1 cellular context compared by ENCODE assay signal in the genomic region with DNA sequence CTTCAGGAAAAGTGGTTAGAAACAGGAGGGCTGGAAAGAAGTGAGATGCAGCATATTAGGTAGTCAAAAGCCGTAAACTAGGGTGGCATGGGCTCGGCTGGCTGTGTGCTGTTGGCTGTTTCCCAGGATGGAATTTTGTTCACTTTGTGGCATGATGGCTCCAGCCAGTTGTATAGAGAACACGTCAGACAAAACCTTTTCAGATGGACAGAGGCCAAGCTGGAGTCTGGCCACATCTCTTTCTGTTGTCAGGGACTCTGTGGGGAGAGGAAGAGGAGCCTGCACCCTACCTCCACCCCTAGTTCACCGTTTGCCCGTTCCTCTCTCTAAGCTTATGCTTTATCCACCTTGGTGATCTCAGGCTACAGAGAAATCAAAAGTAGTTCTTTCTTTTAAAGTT.
A peak's percentile ranks its signal among the peaks of the same experiment; 100 is the strongest.
TF ChIP-seq lines count a peak whose summit lies in the region.

No MANE protein-coding gene starts in this region.

TF ChIP-seq in K562, 482 proteins besides CTCF, POLR2A, EP300 and RAD21:
- TF ChIP-seq CHAMP1 (IDR thresholded peaks at IDR 0.05), result no peak
- TF ChIP-seq ZNF592 (IDR thresholded peaks at IDR 0.05), result 0 out of 2 replicates have a peak, but pooled peaks have one; percentile 13
- TF ChIP-seq WHSC1 (IDR thresholded peaks at IDR 0.05; ENCODE audit: low read length), result peak; percentile 71
- no peak for TF ChIP-seq RBBP5 (IDR thresholded peaks at IDR 0.05; ENCODE audit: borderline replicate concordance, insufficient read depth, low read length, poor library complexity, severe bottlenecking)
